ENCODE assay signal across 8 cellular contexts in the genomic region with DNA sequence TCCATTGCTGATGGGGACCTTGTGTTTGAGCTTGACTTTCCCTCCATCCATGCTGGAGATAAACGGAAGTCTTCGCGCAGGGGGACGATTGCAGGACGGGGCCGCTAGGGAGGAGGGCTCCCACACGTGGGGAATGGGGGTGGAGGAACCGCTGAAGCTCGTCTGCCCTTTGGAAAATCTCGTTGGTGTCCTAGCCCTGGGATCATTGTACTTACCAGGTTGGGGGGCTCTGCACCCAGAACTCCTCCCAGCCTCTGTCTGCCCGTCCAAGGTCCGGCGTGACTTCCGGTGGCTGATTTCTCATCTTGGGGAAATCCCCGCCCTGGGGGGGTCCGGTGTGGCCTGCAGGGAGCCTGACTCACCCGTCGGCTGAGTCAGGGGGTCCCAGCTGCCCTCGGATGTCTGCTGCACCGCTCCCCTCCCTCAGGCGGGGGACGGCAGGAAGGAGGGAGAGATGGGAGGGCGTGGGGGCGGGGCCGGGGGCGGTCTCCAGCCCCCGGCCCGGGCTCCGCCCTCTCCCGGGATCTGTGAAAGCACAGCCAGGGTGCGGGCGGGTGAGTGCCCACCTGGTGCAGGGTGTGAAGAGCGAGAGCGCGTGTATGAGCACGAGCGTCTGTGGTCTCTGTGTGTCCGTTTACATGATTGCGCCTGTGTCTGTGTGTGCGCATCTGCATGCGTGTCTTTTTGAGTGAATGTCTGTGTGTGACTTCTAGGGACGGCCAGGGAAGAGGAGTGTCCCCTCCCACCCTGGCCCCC. TPM values are rescaled to one million over a fixed set of nuclear protein-coding genes. Genes with fewer than 3 reads are reported as not detected.
DNase-seq lines count a peak whose midpoint lies in the region; ATAC-seq and TF ChIP-seq lines count a peak whose summit lies in the region.

No MANE protein-coding gene starts in this region.

- TF ChIP-seq CTCF in GM13976 (IDR thresholded peaks at IDR 0.05; ENCODE audit: borderline replicate concordance, control extremely low read depth, extremely low read depth, insufficient read depth, missing control alignments) (no peak), left ventricle myocardium inferior (IDR thresholded peaks at IDR 0.05; ENCODE audit: borderline replicate concordance) (no peak), sigmoid colon (IDR thresholded peaks at IDR 0.05) (peak in 1 of 4 experiments; percentile 9)

- H3K27me3 ChIP-seq in left ventricle myocardium inferior (ENCODE audit: low read depth) = no peaks in the 10 kb centered on the region
- no peaks in the 10 kb centered on the region for H3K27me3 ChIP-seq in sigmoid colon

- WGBS in sigmoid colon, 2 donors = 1 to 2% methylated on average over 42 of the region's 42 CpGs

- H3K36me3 ChIP-seq in left ventricle myocardium inferior = no peaks in the 10 kb centered on the region
- no peaks in the 10 kb centered on the region for H3K36me3 ChIP-seq in sigmoid colon

- H3K27ac ChIP-seq in left ventricle myocardium inferior (replicated peaks) = peak overlapping the region; percentile 40
- peak overlapping the region; percentile 34 to 67 (median 59) for H3K27ac ChIP-seq in sigmoid colon

- no peak for TF ChIP-seq EP300 in sigmoid colon (IDR thresholded peaks at IDR 0.05)

- TF ChIP-seq POLR2A in sigmoid colon (IDR thresholded peaks at IDR 0.05) = no peak

- intact Hi-C loops in left ventricle myocardium inferior (cut with micrococcal nuclease) = no loop called here
- intact Hi-C loops in sigmoid colon (cut with DNase I) = loop anchor here (5.0 kb wide), 1 partner anchor 135 kb away; a partner anchor contains a TSS

- H3K4me1 ChIP-seq in left ventricle myocardium inferior = peaks cover 35% of the 10 kb centered on the region
- H3K4me1 ChIP-seq in sigmoid colon = peaks cover 0 to 38% (median 28%) of the 10 kb centered on the region in 4 donors

- H3K9me3 ChIP-seq in left ventricle myocardium inferior (replicated peaks) (no peaks in the 10 kb centered on the region), sigmoid colon (no peaks in the 10 kb centered on the region)

- in situ Hi-C loops in GM13976 (cut with MboI; ENCODE audit: low sequenced_read_pairs, unreplicated experiment) = no loop called here

- DNase-seq in GM13976 (ENCODE audit: low spot score) (peak; percentile 77), SK-N-DZ (ENCODE audit: low spot score) (peak; percentile 48), left ventricle myocardium inferior (peak; percentile 26), sigmoid colon (peak; percentile 70), MV-4-11 (lab: John Stamatoyannopoulos, UW) (no peak)
- DNase-seq in activated naive CD4-positive, alpha-beta T cell treated with anti-CD3 and anti-CD28 coated beads, Interleukin-2, amount 50 U/mL, for 16 hours = peak; percentile 65
- DNase-seq in NK-92 treated with Interleukin-12 subunit alpha and Interleukin-12 subunit beta, amount 100 ng/mL, for 24 hours (lab: John Stamatoyannopoulos, UW) = no peak

- H3K4me3 ChIP-seq in left ventricle myocardium inferior = peak overlapping the region; percentile 78
- peak overlapping the region; percentile 43 to 94 (median 78) for H3K4me3 ChIP-seq in sigmoid colon

- peak; percentile 37 for ATAC-seq in HG03439 (IDR thresholded peaks at IDR 0.05; ENCODE audit: unreplicated experiment)

RNA-seq across cellular contexts. Expression of a gene that starts 35.8 kb away (rescaled TPM):
- polyA plus RNA-seq in SK-N-DZ (2014; cell fraction: cytosol; rRNA removed) = 0.46 and 0.52 TPM in 2 replicates
- 0.39 and 0.45 TPM in 2 replicates for polyA plus RNA-seq in SK-N-DZ (2014; cell fraction: nucleus; rRNA removed)
- 2.6 TPM for total RNA-seq in left ventricle myocardium inferior
- 10 to 100 TPM in 2 of 4 donors, 1 to 10 TPM in 2; 6.9 to 12.5 (median 10.0) TPM for total RNA-seq in sigmoid colon
- polyA plus RNA-seq in sigmoid colon = 10 to 100 TPM in 1 of 3 donors, 1 to 10 TPM in 2; 1.2 to 23.1 (median 1.2) TPM

Comparison
In these comparisons a context has a peak if more than half of its experiments do, and no peak if none do; other contexts are left out.
1. DNase-seq: peak in GM13976 (single experiment), SK-N-DZ (single experiment), activated naive CD4-positive, alpha-beta T cell treated with anti-CD3 and anti-CD28 coated beads, Interleukin-2, amount 50 U/mL, for 16 hours (single experiment), left ventricle myocardium inferior (single experiment) and sigmoid colon (single experiment); none in MV-4-11 (single experiment) and NK-92 treated with Interleukin-12 subunit alpha and Interleukin-12 subunit beta, amount 100 ng/mL, for 24 hours (single experiment).